Comparison of ENCODE assay signal across 28 cellular contexts in genomic region chr6:37149750-37150149, GRCh38. TPM values are rescaled to one million over a fixed set of nuclear protein-coding genes. Genes with fewer than 3 reads are reported as not detected.
DNase-seq lines count a peak whose midpoint lies in the region; ATAC-seq and TF ChIP-seq lines count a peak whose summit lies in the region.
"Had no signal": no experiment of that assay in that cellular context is flagged by ENCODE, and none has a peak within 500 bp of the region (broad histone marks: within the 10 kb centered on the region; RNA-seq: fewer than 3 reads in every experiment).

No MANE protein-coding gene starts in this region.

- no peak for ATAC-seq in HG03108 (IDR thresholded peaks at IDR 0.05; ENCODE audit: unreplicated experiment)
- ATAC-seq: A549; activated CD4-positive, CD25-positive, alpha-beta regulatory T cell treated with anti-CD3 and anti-CD28 coated beads, Interleukin-2, amount 50 U/mL, for 24 hours; activated naive CD4-positive, alpha-beta T cell treated with anti-CD3 and anti-CD28 coated beads, Interleukin-2, amount 50 U/mL, for 72 hours; left colon; psoas muscle had no signal

- no peaks in the 10 kb centered on the region for H3K9me3 ChIP-seq in cardiac muscle cell (ENCODE audit: low read depth)
- no peaks in the 10 kb centered on the region for H3K9me3 ChIP-seq in tibial artery
- H3K9me3 ChIP-seq: A549, psoas muscle, SJSA1, vagina had no signal

- H3K4me1 ChIP-seq in cardiac muscle cell (ENCODE audit: low read depth) (no peaks in the 10 kb centered on the region), tibial artery (peaks cover 0 to 18% (median 4%) of the 10 kb centered on the region in 4 donors)
- H3K4me1 ChIP-seq: vagina had no signal

- H3K27me3 Mint-ChIP-seq in activated naive CD8-positive, alpha-beta T cell treated with anti-CD3 and anti-CD28 coated beads for 36 hours: no peaks in the 10 kb centered on the region

- intact Hi-C loops in cardiac septum (cut with DNase I): no loop called here
- intact Hi-C loops in tibial artery (cut with DNase I; ENCODE audit: low total_unique reads): no loop called here

- H3K4me1 Mint-ChIP-seq in activated naive CD8-positive, alpha-beta T cell treated with anti-CD3 and anti-CD28 coated beads for 36 hours: peaks cover 17% of the 10 kb centered on the region

- H3K36me3 ChIP-seq in cardiac muscle cell (no peaks in the 10 kb centered on the region), tibial artery (no peaks in the 10 kb centered on the region)
- H3K36me3 ChIP-seq: SJSA1, vagina had no signal

- H3K27ac ChIP-seq in cardiac muscle cell: peak overlapping the region; percentile 34
- H3K27ac ChIP-seq in tibial artery: peak overlapping the region; percentile 11 to 49
- H3K27ac ChIP-seq: A549, psoas muscle, SJSA1, vagina had no signal

- DNase-seq in cardiac muscle cell (ENCODE audit: low read depth in 1 of 2, low spot score in 1 of 2) (no peak), cardiac septum (ENCODE audit: low spot score) (no peak), LHCN-M2 (ENCODE audit: low read depth) (peak; percentile 20), tibial artery (no peak), DMS53 treated with DMSO at 0.1 percent for 48 hours (lab: John Stamatoyannopoulos, UW; ENCODE audit: unreplicated experiment) (no peak), OCI-M2 (lab: John Stamatoyannopoulos, UW; ENCODE audit: unreplicated experiment) (no peak)
- no peak for DNase-seq in activated naive CD8-positive, alpha-beta T cell treated with anti-CD3 and anti-CD28 coated beads for 36 hours
- DNase-seq: activated CD4-positive, alpha-beta memory T cell treated with anti-CD3 and anti-CD28 coated beads, Interleukin-2, amount 10 ng/mL, durations not matched to agents 7 days and 5 days; dermis blood vessel endothelial cell; left colon; NCI-H1105; NCI-H1930; NCI-H226; NCI-H69; occipital lobe; psoas muscle; RPMI8226; stimulated activated CD4-positive, alpha-beta T cell treated with anti-CD3 and anti-CD28 coated beads, Interleukin-15, amount 100 ng/mL, for 24 hours; stimulated activated naive CD4-positive, alpha-beta T cell treated with Interleukin-2 at 50 U/mL for 16 hours; T-helper 1 cell had no signal

- H3K4me3 ChIP-seq in cardiac muscle cell (no peak overlapping the region), tibial artery (no peak overlapping the region)
- H3K4me3 ChIP-seq: A549, psoas muscle, SJSA1, vagina had no signal

- TF ChIP-seq CTCF in cardiac muscle cell (IDR thresholded peaks at IDR 0.05; ENCODE audit: low read depth, low read length) (no peak), tibial artery (IDR thresholded peaks at IDR 0.05) (no peak)

- H3K9me3 Mint-ChIP-seq in activated naive CD8-positive, alpha-beta T cell treated with anti-CD3 and anti-CD28 coated beads for 36 hours: no peaks in the 10 kb centered on the region
- H3K9me3 Mint-ChIP-seq: activated CD4-positive, alpha-beta memory T cell treated with anti-CD3 and anti-CD28 coated beads, Interleukin-2, amount 10 ng/mL, durations not matched to agents 7 days and 5 days; activated naive CD4-positive, alpha-beta T cell treated with anti-CD3 and anti-CD28 coated beads, Interleukin-2, amount 50 U/mL, for 72 hours; activated T-helper 2 cell treated with anti-CD3 and anti-CD28 coated beads, Interferon-gamma antibody, Interleukin-2, Interleukin-4, amounts not matched to agents 10 μg/mL and 5 μg/mL and 100 μg/mL, durations not matched to agents 14 hours and 24 hours and 36 hours; memory B cell had no signal

- H3K27me3 ChIP-seq in cardiac muscle cell (no peaks in the 10 kb centered on the region), tibial artery (no peaks in the 10 kb centered on the region)
- H3K27me3 ChIP-seq: SJSA1, vagina had no signal

- H3K4me3 Mint-ChIP-seq in activated naive CD8-positive, alpha-beta T cell treated with anti-CD3 and anti-CD28 coated beads for 36 hours: no peak overlapping the region
- H3K4me3 Mint-ChIP-seq: activated CD4-positive, alpha-beta memory T cell treated with anti-CD3 and anti-CD28 coated beads, Interleukin-2, amount 10 ng/mL, durations not matched to agents 7 days and 5 days; memory B cell had no signal

- H3K27ac Mint-ChIP-seq in activated naive CD8-positive, alpha-beta T cell treated with anti-CD3 and anti-CD28 coated beads for 36 hours: peak overlapping the region; percentile 76
- H3K27ac Mint-ChIP-seq: activated CD4-positive, alpha-beta memory T cell treated with anti-CD3 and anti-CD28 coated beads, Interleukin-2, amount 10 ng/mL, durations not matched to agents 7 days and 5 days; activated T-helper 2 cell treated with anti-CD3 and anti-CD28 coated beads, Interferon-gamma antibody, Interleukin-2, Interleukin-4, amounts not matched to agents 10 μg/mL and 5 μg/mL and 100 μg/mL, durations not matched to agents 14 hours and 24 hours and 36 hours; memory B cell had no signal

- H3K36me3 Mint-ChIP-seq in activated naive CD8-positive, alpha-beta T cell treated with anti-CD3 and anti-CD28 coated beads for 36 hours: no peaks in the 10 kb centered on the region
- H3K36me3 Mint-ChIP-seq: activated naive CD4-positive, alpha-beta T cell treated with anti-CD3 and anti-CD28 coated beads, Interleukin-2, amount 50 U/mL, for 72 hours had no signal

RNA-seq across cellular contexts. Expression of gene PIM1, which starts 20.2 kb away (rescaled TPM):
- total RNA-seq in cardiac muscle cell: 15.8 and 21.5 TPM in 2 replicates
- polyA plus RNA-seq in cardiac muscle cell: 14.7 and 20.0 TPM in 2 replicates
- total RNA-seq in cardiac septum: 16.6 TPM
- 1.9 and 2.2 TPM in 2 replicates for total RNA-seq in LHCN-M2 (2014; rRNA removed)
- 4.0 TPM for polyA plus RNA-seq in LHCN-M2 (2012)
- 100 to 1,000 TPM; 166 to 168 TPM for total RNA-seq in activated naive CD8-positive, alpha-beta T cell treated with anti-CD3 and anti-CD28 coated beads for 36 hours
